ENCODE assay signal across 8 cellular contexts in the genomic region with DNA sequence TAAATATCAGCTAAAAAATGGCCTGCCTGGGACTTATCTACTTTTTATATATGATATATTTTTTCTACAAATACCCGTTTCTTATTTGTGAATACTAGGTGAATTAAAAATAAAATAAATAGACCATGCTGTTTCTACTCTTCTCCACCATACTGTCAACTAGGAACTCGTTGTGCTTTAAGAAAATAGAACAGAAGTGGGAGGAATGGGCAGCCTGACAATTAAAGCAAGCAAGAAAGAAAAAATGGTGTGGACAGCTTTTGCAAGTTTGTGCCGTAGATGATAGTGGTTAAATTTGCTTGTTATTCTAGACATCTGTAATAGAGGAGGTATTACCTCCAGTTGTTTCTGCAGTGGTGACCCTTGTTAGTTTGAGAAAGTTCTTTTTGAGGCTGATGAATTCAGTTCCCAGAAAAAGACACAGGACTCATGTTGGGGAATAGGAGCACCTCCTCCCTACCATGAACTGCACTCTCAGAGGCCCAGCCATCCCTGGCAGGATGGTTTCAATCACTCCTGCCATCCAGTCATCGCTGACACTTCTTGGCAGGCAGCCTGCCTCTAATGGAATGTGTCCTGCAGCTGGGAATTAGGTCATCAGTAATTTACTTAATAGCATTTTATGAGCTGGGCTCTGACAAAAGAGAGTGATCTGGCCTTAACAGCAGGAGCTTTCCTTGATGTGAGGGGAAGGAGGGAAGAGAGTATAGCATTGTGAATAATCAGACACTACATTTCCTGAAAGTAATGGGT.
A peak's percentile ranks its signal among the peaks of the same experiment; 100 is the strongest.
DNase-seq lines count a peak whose midpoint lies in the region; ATAC-seq, FAIRE-seq and TF ChIP-seq lines count a peak whose summit lies in the region.

No MANE protein-coding gene starts in this region.

- no peak for ATAC-seq in aorta (ENCODE audit: low FRiP score)
- no peak for ATAC-seq in activated CD8-positive, alpha-beta memory T cell treated with anti-CD3 and anti-CD28 coated beads, Interleukin-2, amount 10 ng/mL, durations not matched to agents 7 days and 5 days

- H2AFZ ChIP-seq in keratinocyte (ENCODE audit: control insufficient read depth, low read length), result no peak overlapping the region

- no peaks in the 10 kb centered on the region for H3K9me1 ChIP-seq in keratinocyte (ENCODE audit: control insufficient read depth, extremely low read depth, insufficient read depth, low read length)

- H3K36me3 ChIP-seq in keratinocyte (ENCODE audit: control insufficient read depth in 2 of 2, extremely low read depth in 1 of 2, insufficient read depth in 2 of 2, low read length in 2 of 2), result no peaks in the 10 kb centered on the region
- H3K36me3 ChIP-seq in aorta (ENCODE audit: control insufficient read depth in 1 of 2, insufficient read depth in 2 of 2, low read length in 1 of 2), result no peaks in the 10 kb centered on the region

- H3K4me3 ChIP-seq in astrocyte of the spinal cord (ENCODE audit: low read depth, low read length) (no peak overlapping the region), keratinocyte (ENCODE audit: control insufficient read depth in 2 of 3, extremely low read depth in 1 of 3, insufficient read depth in 2 of 3, low read depth in 1 of 3, low read length in 3 of 3) (no peak overlapping the region), aorta (ENCODE audit: low read length in 2 of 2) (no peak overlapping the region)

- in situ Hi-C loops in astrocyte of the spinal cord (cut with HindIII; ENCODE audit: low sequenced_read_pairs), result no loop called here

- no peaks in the 10 kb centered on the region for H4K20me1 ChIP-seq in keratinocyte (ENCODE audit: control insufficient read depth, extremely low read depth, insufficient read depth, low read length)

- H3K4me1 ChIP-seq in keratinocyte (ENCODE audit: control insufficient read depth, extremely low read depth, insufficient read depth, low read length) (peaks cover 10% of the 10 kb centered on the region), aorta (ENCODE audit: control insufficient read depth in 1 of 2, insufficient read depth in 2 of 2, low read length in 2 of 2) (no peaks in the 10 kb centered on the region)

- 9 to 14% methylated on average over 4 of the region's 4 CpGs for WGBS in aorta, 2 donors

- DNase-seq in NCI-H748 (lab: John Stamatoyannopoulos, UW; ENCODE audit: unreplicated experiment) (peak; percentile 68), NCI-H748 treated with DMSO at 0.1 percent for 48 hours (lab: John Stamatoyannopoulos, UW) (no peak), astrocyte of the spinal cord (ENCODE audit: low read depth, low spot score) (peak; percentile 91), keratinocyte (ENCODE audit: low read depth, low spot score) (peak; percentile 56), aorta (peak; percentile 77), cerebellar cortex (ENCODE audit: low spot score) (no peak), mesenteric fat pad (ENCODE audit: low spot score) (no peak)
- DNase-seq in activated CD8-positive, alpha-beta memory T cell treated with anti-CD3 and anti-CD28 coated beads, Interleukin-2, amount 10 ng/mL, durations not matched to agents 7 days and 5 days, result no peak

- CTCF ChIA-PET in activated CD8-positive, alpha-beta memory T cell treated with anti-CD3 and anti-CD28 coated beads, Interleukin-2, amount 10 ng/mL, durations not matched to agents 7 days and 5 days (lab: Charles Lee), result no interaction called here

- H3K4me3 Mint-ChIP-seq in activated CD8-positive, alpha-beta memory T cell treated with anti-CD3 and anti-CD28 coated beads, Interleukin-2, amount 10 ng/mL, durations not matched to agents 7 days and 5 days, result no peak overlapping the region

- TF ChIP-seq CTCF in astrocyte of the spinal cord (IDR thresholded peaks at IDR 0.05; ENCODE audit: low read depth, low read length) (no peak), keratinocyte (optimal IDR thresholded peaks at IDR 0.05 in 1 of 3, IDR thresholded peaks at IDR 0.05 in 1 of 3, conservative IDR thresholded peaks at IDR 0.05 in 1 of 3; ENCODE audit: extremely low read depth in 1 of 3, insufficient read depth in 2 of 3, low read length in 3 of 3) (no peak)

- FAIRE-seq in keratinocyte (lab: Jason Lieb, UNC), result peak; percentile 97

- H3K27ac Mint-ChIP-seq in activated CD8-positive, alpha-beta memory T cell treated with anti-CD3 and anti-CD28 coated beads, Interleukin-2, amount 10 ng/mL, durations not matched to agents 7 days and 5 days, result no peak overlapping the region

- no peak overlapping the region for H3K9ac ChIP-seq in keratinocyte (ENCODE audit: control insufficient read depth, extremely low read depth, insufficient read depth, low read length)

- no peaks in the 10 kb centered on the region for H3K36me3 Mint-ChIP-seq in activated CD8-positive, alpha-beta memory T cell treated with anti-CD3 and anti-CD28 coated beads, Interleukin-2, amount 10 ng/mL, durations not matched to agents 7 days and 5 days

- dilution Hi-C loops in keratinocyte (cut with MboI; ENCODE audit: extremely low pct_ligation_motif_present, low sequenced_read_pairs), result no loop called here

- H3K79me2 ChIP-seq in keratinocyte (ENCODE audit: control insufficient read depth, insufficient read depth, low read length), result no peaks in the 10 kb centered on the region

- intact Hi-C loops in aorta (cut with DNase I), result loop anchor here in 1 of 2 donors (10.0 kb wide), 1 partner anchor 113 kb away; no protein-coding TSS in a partner anchor

- peaks cover 13% of the 10 kb centered on the region for H3K4me1 Mint-ChIP-seq in activated CD8-positive, alpha-beta memory T cell treated with anti-CD3 and anti-CD28 coated beads, Interleukin-2, amount 10 ng/mL, durations not matched to agents 7 days and 5 days

- no peaks in the 10 kb centered on the region for H3K9me3 Mint-ChIP-seq in activated CD8-positive, alpha-beta memory T cell treated with anti-CD3 and anti-CD28 coated beads, Interleukin-2, amount 10 ng/mL, durations not matched to agents 7 days and 5 days (ENCODE audit: low read depth)

- no peak overlapping the region for H3K4me2 ChIP-seq in keratinocyte (ENCODE audit: control insufficient read depth, extremely low read depth, insufficient read depth, low read depth, low read length)

- peaks cover 7% of the 10 kb centered on the region for H3K27me3 Mint-ChIP-seq in activated CD8-positive, alpha-beta memory T cell treated with anti-CD3 and anti-CD28 coated beads, Interleukin-2, amount 10 ng/mL, durations not matched to agents 7 days and 5 days

- H3K27ac ChIP-seq in keratinocyte (ENCODE audit: control insufficient read depth, insufficient read depth, low read length) (peak overlapping the region; percentile 28), aorta (ENCODE audit: low read depth in 1 of 2, low read length in 2 of 2) (no peak overlapping the region)

- H3K9me3 ChIP-seq in keratinocyte (ENCODE audit: control insufficient read depth, low read depth, low read length) (no peaks in the 10 kb centered on the region), aorta (ENCODE audit: control insufficient read depth, low read length) (no peaks in the 10 kb centered on the region)

- H3K27me3 ChIP-seq in keratinocyte (ENCODE audit: control insufficient read depth, extremely low read depth, insufficient read depth, low read length), result no peaks in the 10 kb centered on the region
- no peaks in the 10 kb centered on the region for H3K27me3 ChIP-seq in aorta (ENCODE audit: control insufficient read depth in 1 of 2, insufficient read depth in 2 of 2, low read length in 1 of 2)

Comparison
In these comparisons a context has a peak if more than half of its experiments do, and no peak if none do; other contexts are left out.
1. DNase-seq: peak in NCI-H748 (single experiment), astrocyte of the spinal cord (single experiment), keratinocyte (single experiment) and aorta (2 of 2); none in NCI-H748 treated with DMSO at 0.1 percent for 48 hours (single experiment), activated CD8-positive, alpha-beta memory T cell treated with anti-CD3 and anti-CD28 coated beads, Interleukin-2, amount 10 ng/mL, durations not matched to agents 7 days and 5 days (single experiment), cerebellar cortex (single experiment) and mesenteric fat pad (single experiment).